Comparison of ENCODE assay signal across 25 cellular contexts in genomic region chr22:21959274-21960074, GRCh38. TPM values are rescaled to one million over a fixed set of nuclear protein-coding genes. Genes with fewer than 3 reads are reported as not detected.
DNase-seq lines count a peak whose midpoint lies in the region; ATAC-seq and TF ChIP-seq lines count a peak whose summit lies in the region.
"Had no signal": no experiment of that assay in that cellular context is flagged by ENCODE, and none has a peak within 500 bp of the region (broad histone marks: within the 10 kb centered on the region; RNA-seq: fewer than 3 reads in every experiment).

No MANE protein-coding gene starts in this region.

- H3K4me3 ChIP-seq in gastroesophageal sphincter: no peak overlapping the region
- H3K4me3 ChIP-seq in psoas muscle: no peak overlapping the region
- no peak overlapping the region for H3K4me3 ChIP-seq in prostate gland
- H3K4me3 ChIP-seq: SJSA1 had no signal

- no peak overlapping the region for H4K8ac ChIP-seq in H9 (replicated peaks; ENCODE audit: insufficient read length, low read depth, low read length)

- no peak overlapping the region for H3K18ac ChIP-seq in H9 (ENCODE audit: insufficient read length, low read depth, low read length)

- ATAC-seq in T-helper 17 cell (no peak), gastroesophageal sphincter (peak; percentile 2), psoas muscle (peak; percentile 14 to 60 (median 36)), GM18511 (IDR thresholded peaks at IDR 0.05; ENCODE audit: unreplicated experiment) (no peak)
- ATAC-seq: Panc1 had no signal

- H3K79me1 ChIP-seq in H9 (ENCODE audit: insufficient read depth, low read depth, low read length, poor library complexity, severe bottlenecking): no peaks in the 10 kb centered on the region

- TF ChIP-seq POLR2A in gastroesophageal sphincter (IDR thresholded peaks at IDR 0.05): no peak
- TF ChIP-seq POLR2A in prostate gland (IDR thresholded peaks at IDR 0.05): no peak

- no peak overlapping the region for H3K4me2 ChIP-seq in H9 (ENCODE audit: insufficient read depth, insufficient read length, low read length)

- no peak overlapping the region for H2BK12ac ChIP-seq in H9 (ENCODE audit: insufficient read length, low read depth, low read length)

- no peak for DNase-seq in H9
- no peak for DNase-seq in T-helper 17 cell
- DNase-seq in psoas muscle: no peak
- DNase-seq in prostate gland (ENCODE audit: low spot score): no peak
- DNase-seq in SIG-M5 treated with dmso at 0.1 percent for 504 hours (lab: John Stamatoyannopoulos, UW; ENCODE audit: unreplicated experiment): no peak
- no peak for DNase-seq in activated CD4-positive, alpha-beta T cell treated with anti-CD3 and anti-CD28 coated beads for 48 hours
- DNase-seq: AML-193, DMS53, EL, GF-D8, H7, Karpas-422, MV-4-11, NCI-H1694, NCI-H2081, NCI-H2171, NCI-H345, NCI-H524, NCI-H82 had no signal

- no peaks in the 10 kb centered on the region for H3K9me3 ChIP-seq in H9 (ENCODE audit: control insufficient read depth, low read depth, low read length)
- no peaks in the 10 kb centered on the region for H3K9me3 ChIP-seq in T-helper 17 cell (ENCODE audit: control insufficient read depth, low read length, poor library complexity, severe bottlenecking)
- no peaks in the 10 kb centered on the region for H3K9me3 ChIP-seq in gastroesophageal sphincter
- H3K9me3 ChIP-seq in psoas muscle: no peaks in the 10 kb centered on the region
- H3K9me3 ChIP-seq in prostate gland: no peaks in the 10 kb centered on the region
- H3K9me3 ChIP-seq: SJSA1 had no signal

- H3K56ac ChIP-seq in H9 (ENCODE audit: insufficient read length, low read depth, low read length): no peak overlapping the region

- no CpG with 5 or more reads among the region's 18 CpGs for WGBS in H9 (ENCODE audit: extremely low coverage, insufficient read length, low lambda C conversion rate)
- WGBS in gastroesophageal sphincter (ENCODE audit: low coverage in 1 of 2), 2 donors: 80% methylated on average over 1 to 4 of the region's 18 CpGs
- 77 to 80% (median 77%) methylated on average over 17 to 18 of the region's 18 CpGs for WGBS in psoas muscle, 3 donors
- 81% methylated on average over 18 of the region's 18 CpGs for WGBS in prostate gland

- H2BK5ac ChIP-seq in H9 (ENCODE audit: insufficient read length, low read length): no peak overlapping the region

- H3K14ac ChIP-seq in H9 (ENCODE audit: insufficient read depth, low read length): no peak overlapping the region

- no peaks in the 10 kb centered on the region; a peak in 1 of 5 replicates for H3K9me3 Mint-ChIP-seq in H9
- H3K9me3 Mint-ChIP-seq: IgD-negative memory B cell had no signal

- no peak overlapping the region for H2AK5ac ChIP-seq in H9 (ENCODE audit: insufficient read length, low read length)

- peaks cover 23 to 49% (median 40%) of the 10 kb centered on the region in 3 experiments for H3K36me3 Mint-ChIP-seq in H9 (ENCODE audit: insufficient read depth in 1 of 3, low read depth in 3 of 3)
- no peaks in the 10 kb centered on the region for H3K36me3 Mint-ChIP-seq in T-helper 17 cell (ENCODE audit: low read depth)

- H3T11ph ChIP-seq in H9 (ENCODE audit: low read length): no peak overlapping the region

- H3K27me3 ChIP-seq in H9 (ENCODE audit: insufficient read depth, low read length) (no peaks in the 10 kb centered on the region), gastroesophageal sphincter (no peaks in the 10 kb centered on the region), psoas muscle (ENCODE audit: insufficient read depth in 3 of 3, low read length in 2 of 3) (no peaks in the 10 kb centered on the region), prostate gland (replicated peaks; ENCODE audit: insufficient read depth) (no peaks in the 10 kb centered on the region)
- H3K27me3 ChIP-seq: SJSA1 had no signal

- no peak overlapping the region for H2BK120ac ChIP-seq in H9 (ENCODE audit: low read depth, low read length, poor library complexity, severe bottlenecking)

- no peak overlapping the region for H3K23ac ChIP-seq in H9 (ENCODE audit: insufficient read length, low read depth, low read length)

- H3K27ac Mint-ChIP-seq in H9 (peak overlapping the region in 2 of 3 experiments; percentile 16 to 86; a peak in 1 of 7 replicates), T-helper 17 cell (peak overlapping the region; percentile 19)

- H3K4ac ChIP-seq in H9 (ENCODE audit: low read depth, low read length): no peak overlapping the region

- H4K5ac ChIP-seq in H9 (ENCODE audit: insufficient read length, low read depth, low read length): no peak overlapping the region

- no peak overlapping the region for H3K4me3 Mint-ChIP-seq in H9
- H3K4me3 Mint-ChIP-seq in T-helper 17 cell: no peak overlapping the region

- H3K36me3 ChIP-seq in gastroesophageal sphincter (peaks cover 0 to 69% of the 10 kb centered on the region in 2 donors), psoas muscle (ENCODE audit: insufficient read depth in 1 of 2, low read depth in 1 of 2) (peaks cover 0 to 65% of the 10 kb centered on the region in 2 donors), prostate gland (peaks cover 0 to 5% of the 10 kb centered on the region in 2 donors)

- no peak for TF ChIP-seq CTCF in H9 (conservative IDR thresholded peaks at IDR 0.05)
- TF ChIP-seq CTCF in gastroesophageal sphincter (IDR thresholded peaks at IDR 0.05): no peak
- no peak for TF ChIP-seq CTCF in psoas muscle (IDR thresholded peaks at IDR 0.05)
- no peak for TF ChIP-seq CTCF in prostate gland (IDR thresholded peaks at IDR 0.05)

- H2BK15ac ChIP-seq in H9 (ENCODE audit: low read depth, low read length): no peak overlapping the region

- H3K27ac ChIP-seq in H9 (ENCODE audit: insufficient read length, low read depth, low read length): no peak overlapping the region
- no peak overlapping the region for H3K27ac ChIP-seq in gastroesophageal sphincter
- no peak overlapping the region for H3K27ac ChIP-seq in psoas muscle
- no peak overlapping the region for H3K27ac ChIP-seq in prostate gland
- H3K27ac ChIP-seq: C4-2B, SJSA1 had no signal

- H3K9ac ChIP-seq in H9 (ENCODE audit: extremely low read depth, insufficient read length, low read length): no peak overlapping the region

- H2AFZ ChIP-seq in H9 (ENCODE audit: low read length): no peak overlapping the region

- TF ChIP-seq EP300 in gastroesophageal sphincter (IDR thresholded peaks at IDR 0.05): no peak

- H3K4me1 Mint-ChIP-seq in H9 (no peaks in the 10 kb centered on the region), T-helper 17 cell (no peaks in the 10 kb centered on the region)
- H3K4me1 Mint-ChIP-seq: IgD-negative memory B cell had no signal

- H4K91ac ChIP-seq in H9 (ENCODE audit: insufficient read length, low read depth, low read length): no peak overlapping the region

- H3K23me2 ChIP-seq in H9 (ENCODE audit: insufficient read length, low read depth, low read length, poor library complexity, severe bottlenecking): no peaks in the 10 kb centered on the region

- H3K4me1 ChIP-seq in H9 (ENCODE audit: insufficient read depth, low read length) (no peaks in the 10 kb centered on the region), gastroesophageal sphincter (no peaks in the 10 kb centered on the region), psoas muscle (peaks cover 8% of the 10 kb centered on the region), prostate gland (replicated peaks) (no peaks in the 10 kb centered on the region)
- H3K4me1 ChIP-seq: SJSA1 had no signal

- no peak overlapping the region for H2BK20ac ChIP-seq in H9 (ENCODE audit: low read depth, low read length, poor library complexity, severe bottlenecking)

- intact Hi-C loops in psoas muscle (cut with DNase I): loop anchor here in 1 of 2 donors (5.0 kb wide), 1 partner anchor 42 kb away; no protein-coding TSS in a partner anchor
- intact Hi-C loops in prostate gland (cut with DNase I): no loop called here

- peaks cover 2% of the 10 kb centered on the region; the same call in 1 of the 2 replicates for H3K27me3 Mint-ChIP-seq in H9 (ENCODE audit: low read depth)
- no peaks in the 10 kb centered on the region for H3K27me3 Mint-ChIP-seq in T-helper 17 cell
- H3K27me3 Mint-ChIP-seq: IgD-negative memory B cell had no signal

- no peaks in the 10 kb centered on the region for H3K79me2 ChIP-seq in H9 (ENCODE audit: insufficient read depth, low read length)

- H4K20me1 ChIP-seq in H9 (ENCODE audit: control insufficient read depth, insufficient read depth, insufficient read length): no peaks in the 10 kb centered on the region

RNA-seq across cellular contexts. Expression of gene PPM1F, which starts 6.8 kb away (rescaled TPM):
- 19.0 and 21.1 TPM in 2 replicates for total RNA-seq in H9 (2021)
- total RNA-seq in T-helper 17 cell: 10 to 100 TPM; 15.8 to 16.2 TPM
- total RNA-seq in gastroesophageal sphincter: 10 to 100 TPM; 22.9 to 78.0 (median 36.8) TPM
- total RNA-seq in psoas muscle: 10 to 100 TPM; 11.9 to 29.5 (median 15.7) TPM
- 10 to 100 TPM in 2 of 3 donors, 1 to 10 TPM in 1; 8.1 to 13.1 (median 11.8) TPM for polyA plus RNA-seq in psoas muscle
- 10 to 100 TPM; 16.8 to 31.6 TPM for total RNA-seq in prostate gland

RNA-seq across cellular contexts. Expression of gene TOP3B, which starts 23.1 kb away (rescaled TPM):
- total RNA-seq in H9 (2021) (55.2 and 58.5 TPM in 2 replicates), T-helper 17 cell (10 to 100 TPM; 49.5 to 55.5 TPM), gastroesophageal sphincter (10 to 100 TPM in 3 of 4 donors, 1 to 10 TPM in 1; 8.9 to 24.9 (median 18.6) TPM), psoas muscle (10 to 100 TPM in 1 of 4 donors, 1 to 10 TPM in 3; 5.4 to 12.2 (median 9.0) TPM), prostate gland (10 to 100 TPM; 25.2 to 60.6 TPM)
- polyA plus RNA-seq in psoas muscle: 10 to 100 TPM in 1 of 3 donors, 1 to 10 TPM in 2; 6.4 to 13.5 (median 8.1) TPM

Comparison
In these comparisons a context has a peak if more than half of its experiments do, and no peak if none do; other contexts are left out.
1. ATAC-seq: peak in gastroesophageal sphincter (single experiment) and psoas muscle (4 of 4); none in T-helper 17 cell (single experiment) and GM18511 (single experiment).